12 cellular contexts compared by ENCODE assay signal in genomic region chr1:232705815-232706575, GRCh38.
DNase-seq lines count a peak whose midpoint lies in the region; ATAC-seq and TF ChIP-seq lines count a peak whose summit lies in the region.
"Had no signal": no experiment of that assay in that cellular context is flagged by ENCODE, and none has a peak within 500 bp of the region (broad histone marks: within the 10 kb centered on the region; RNA-seq: fewer than 3 reads in every experiment).

No MANE protein-coding gene starts in this region.

- no peak for ATAC-seq in left lobe of liver

- TF ChIP-seq CTCF in esophagus squamous epithelium (IDR thresholded peaks at IDR 0.05) (no peak), prostate gland (IDR thresholded peaks at IDR 0.05) (no peak)

- intact Hi-C loops in esophagus squamous epithelium (cut with DNase I) (no loop called here), prostate gland (cut with DNase I) (loop anchor here (2.0 kb wide), 1 partner anchor 61 kb away; no protein-coding TSS in a partner anchor)

- no peaks in the 10 kb centered on the region for H3K27me3 ChIP-seq in ACC112 (ENCODE audit: insufficient read depth, low read length)
- H3K27me3 ChIP-seq in esophagus squamous epithelium, result no peaks in the 10 kb centered on the region
- no peaks in the 10 kb centered on the region for H3K27me3 ChIP-seq in prostate gland (replicated peaks; ENCODE audit: insufficient read depth)
- H3K27me3 ChIP-seq: MG63 had no signal

- H3K9me3 ChIP-seq in esophagus squamous epithelium (no peaks in the 10 kb centered on the region), prostate gland (no peaks in the 10 kb centered on the region)
- H3K9me3 ChIP-seq: MG63 had no signal

- WGBS in esophagus squamous epithelium, 2 donors, result 64 to 73% methylated on average over 7 of the region's 7 CpGs
- 82% methylated on average over 7 of the region's 7 CpGs for WGBS in prostate gland

- H2AFZ ChIP-seq in ACC112 (ENCODE audit: low read length, unreplicated experiment), result no peak overlapping the region

- H3K4me1 ChIP-seq in ACC112 (ENCODE audit: control insufficient read depth, insufficient read depth, low read length, unreplicated experiment), result peaks cover 21% of the 10 kb centered on the region
- H3K4me1 ChIP-seq in esophagus squamous epithelium, result peaks cover 17 to 56% (median 37%) of the 10 kb centered on the region in 3 donors
- H3K4me1 ChIP-seq in prostate gland (replicated peaks), result no peaks in the 10 kb centered on the region

- H3K36me3 ChIP-seq in ACC112 (ENCODE audit: insufficient read depth, low read length) (no peaks in the 10 kb centered on the region), esophagus squamous epithelium (no peaks in the 10 kb centered on the region), prostate gland (no peaks in the 10 kb centered on the region)
- H3K36me3 ChIP-seq: MG63, WERI-Rb-1 had no signal

- H3K27ac ChIP-seq in ACC112 (ENCODE audit: low read depth, low read length) (peak overlapping the region; percentile 61; the same call in 1 of the 2 replicates), esophagus squamous epithelium (peak overlapping the region; percentile 72 to 83 (median 80)), prostate gland (peak overlapping the region; percentile 60 to 82)
- H3K27ac ChIP-seq: WERI-Rb-1 had no signal

- DNase-seq in OCI-M1 (lab: John Stamatoyannopoulos, UW) (peak; percentile 50), esophagus squamous epithelium (lab: John Stamatoyannopoulos, UW) (no peak), prostate gland (ENCODE audit: low spot score) (no peak), NCI-H187 (lab: John Stamatoyannopoulos, UW) (no peak), NCI-H1930 (lab: John Stamatoyannopoulos, UW) (no peak), left lobe of liver (ENCODE audit: low spot score) (no peak), DMS153 (lab: John Stamatoyannopoulos, UW) (no peak)
- DNase-seq: activated naive CD4-positive, alpha-beta T cell treated with anti-CD3 and anti-CD28 coated beads for 36 hours; effector memory CD4-positive, alpha-beta T cell; MG63; WERI-Rb-1 had no signal

- H3K4me3 ChIP-seq in ACC112 (ENCODE audit: low read depth, low read length) (no peak overlapping the region), esophagus squamous epithelium (no peak overlapping the region), prostate gland (no peak overlapping the region)
- H3K4me3 ChIP-seq: MG63 had no signal

- no peaks in the 10 kb centered on the region for H3K79me2 ChIP-seq in ACC112 (ENCODE audit: control insufficient read depth, insufficient read depth, low read length, unreplicated experiment)

- TF ChIP-seq POLR2A in esophagus squamous epithelium (IDR thresholded peaks at IDR 0.05) (no peak), prostate gland (IDR thresholded peaks at IDR 0.05) (no peak)
